Comparison of ENCODE assay signal across 4 cellular contexts in genomic region chr10:26398353-26398752, GRCh38. TPM values are rescaled to one million over a fixed set of nuclear protein-coding genes. Genes with fewer than 3 reads are reported as not detected.
"Had no signal": no experiment of that assay in that cellular context is flagged by ENCODE, and none has a peak within 500 bp of the region (broad histone marks: within the 10 kb centered on the region; RNA-seq: fewer than 3 reads in every experiment).

No MANE protein-coding gene starts in this region.

RNA-seq across cellular contexts. Expression of gene APBB1IP, which starts 39.8 kb away (rescaled TPM):
- total RNA-seq: H1, H4, H7, H9 had no signal
